Comparison of ENCODE assay signal across 15 cellular contexts in the genomic region with DNA sequence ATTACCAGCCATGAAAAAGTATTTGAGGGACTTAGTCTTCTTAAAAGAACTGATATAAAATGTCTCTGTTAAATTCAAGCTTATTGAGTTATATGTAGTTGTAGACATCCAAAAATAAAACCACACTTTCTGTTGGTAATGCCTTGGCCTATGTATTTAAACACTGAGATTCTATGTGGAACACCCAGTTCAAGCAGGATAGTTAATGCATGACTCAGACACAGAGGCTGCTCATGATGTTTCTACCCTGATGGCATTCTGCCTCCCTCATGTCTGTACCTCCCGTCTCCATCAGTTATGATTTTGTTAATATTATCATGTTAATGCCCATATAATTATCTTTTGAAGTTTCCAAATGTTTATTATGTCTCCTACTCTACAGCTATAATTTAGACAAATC.
DNase-seq lines count a peak whose midpoint lies in the region; ATAC-seq and TF ChIP-seq lines count a peak whose summit lies in the region.
"Had no signal": no experiment of that assay in that cellular context is flagged by ENCODE, and none has a peak within 500 bp of the region (broad histone marks: within the 10 kb centered on the region; RNA-seq: fewer than 3 reads in every experiment).

No MANE protein-coding gene starts in this region.

- H3K36me3 ChIP-seq in GM23248 (ENCODE audit: low read depth) (no peaks in the 10 kb centered on the region), adipocyte (ENCODE audit: control insufficient read depth, insufficient read depth, low read length, severe bottlenecking) (no peaks in the 10 kb centered on the region), upper lobe of left lung (no peaks in the 10 kb centered on the region)
- H3K36me3 ChIP-seq: BLaER1 treated with 17β-estradiol and CSF1 and Interleukin-3, amounts not matched to agents 10 nM and 100 nM; gastrocnemius medialis had no signal

- no peaks in the 10 kb centered on the region for H3K79me2 ChIP-seq in GM23248 (ENCODE audit: insufficient read depth)

- in situ Hi-C loops in GM23248 (cut with MboI), result no loop called here

- H2AFZ ChIP-seq in GM23248, result no peak overlapping the region

- H3F3A ChIP-seq in GM23248 (ENCODE audit: insufficient read depth), result no peaks in the 10 kb centered on the region

- no peak for ATAC-seq in upper lobe of left lung (ENCODE audit: low FRiP score in 2 of 2)
- ATAC-seq: gastrocnemius medialis had no signal

- no peak for TF ChIP-seq POLR2A in upper lobe of left lung (IDR thresholded peaks at IDR 0.05)
- no peak for TF ChIP-seq POLR2A in lower leg skin (IDR thresholded peaks at IDR 0.05)

- no peak overlapping the region for H3K4me3 ChIP-seq in GM23248
- H3K4me3 ChIP-seq in adipocyte (ENCODE audit: low read length), result no peak overlapping the region
- H3K4me3 ChIP-seq in fibroblast of pulmonary artery (replicated peaks; ENCODE audit: low read depth, low read length), result no peak overlapping the region
- no peak overlapping the region for H3K4me3 ChIP-seq in retinal pigment epithelial cell (ENCODE audit: low read length)
- no peak overlapping the region for H3K4me3 ChIP-seq in upper lobe of left lung
- no peak overlapping the region for H3K4me3 ChIP-seq in lower leg skin (ENCODE audit: low read depth, poor library complexity, severe bottlenecking)
- H3K4me3 ChIP-seq: BLaER1 treated with 17β-estradiol and CSF1 and Interleukin-3, amounts not matched to agents 10 nM and 100 nM; gastrocnemius medialis had no signal

- no peaks in the 10 kb centered on the region for H4K20me1 ChIP-seq in GM23248 (ENCODE audit: insufficient read depth)
- H4K20me1 ChIP-seq: BLaER1 treated with 17β-estradiol and CSF1 and Interleukin-3, amounts not matched to agents 10 nM and 100 nM had no signal

- H3K4me2 ChIP-seq in GM23248 (ENCODE audit: unreplicated experiment), result no peak overlapping the region
- H3K4me2 ChIP-seq: BLaER1 treated with 17β-estradiol and CSF1 and Interleukin-3, amounts not matched to agents 10 nM and 100 nM had no signal

- DNase-seq in GM23248, result peak; percentile 53
- DNase-seq in adipocyte (ENCODE audit: low read depth), result peak; percentile 64
- peak; percentile 30 for DNase-seq in fibroblast of pulmonary artery (ENCODE audit: low read depth)
- DNase-seq in retinal pigment epithelial cell (ENCODE audit: low read depth), result peak; percentile 24
- no peak for DNase-seq in NCI-H446 (lab: John Stamatoyannopoulos, UW)
- DNase-seq in caudate nucleus (lab: John Stamatoyannopoulos, UW), result no peak
- no peak for DNase-seq in upper lobe of left lung
- DNase-seq in lower leg skin (ENCODE audit: low spot score in 2 of 2), result no peak
- DNase-seq: activated CD4-positive, alpha-beta T cell treated with anti-CD3 and anti-CD28 coated beads for 4 hours; activated naive CD8-positive, alpha-beta T cell treated with anti-CD3 and anti-CD28 coated beads for 36 hours; gastrocnemius medialis; immature natural killer cell; NCI-H2081; T-helper 9 cell had no signal

- H3K27ac ChIP-seq in GM23248, result no peak overlapping the region
- H3K27ac ChIP-seq in caudate nucleus (ENCODE audit: low read depth, low read length), result no peak overlapping the region
- no peak overlapping the region for H3K27ac ChIP-seq in upper lobe of left lung
- H3K27ac ChIP-seq: BLaER1 treated with 17β-estradiol and CSF1 and Interleukin-3, amounts not matched to agents 10 nM and 100 nM; gastrocnemius medialis had no signal

- no peaks in the 10 kb centered on the region for H3K4me1 ChIP-seq in GM23248 (ENCODE audit: insufficient read depth)
- H3K4me1 ChIP-seq in adipocyte (ENCODE audit: control insufficient read depth, insufficient read depth, low read length), result no peaks in the 10 kb centered on the region
- H3K4me1 ChIP-seq in upper lobe of left lung, result no peaks in the 10 kb centered on the region
- H3K4me1 ChIP-seq: BLaER1 treated with 17β-estradiol and CSF1 and Interleukin-3, amounts not matched to agents 10 nM and 100 nM; gastrocnemius medialis had no signal

- 0% methylated on average over 1 of the region's 1 CpG for WGBS in GM23248 (ENCODE audit: low coverage in 1 of 2, low lambda C conversion rate in 2 of 2, missing lambda C conversion rate in 2 of 2), 2 experiments
- WGBS in upper lobe of left lung, 2 donors, result 70 to 86% methylated on average over 1 of the region's 1 CpG
- 49 to 95% methylated on average over 1 of the region's 1 CpG for WGBS in lower leg skin, 2 donors

- H3K9me3 ChIP-seq in GM23248 (ENCODE audit: low read depth), result no peaks in the 10 kb centered on the region
- no peaks in the 10 kb centered on the region for H3K9me3 ChIP-seq in adipocyte (ENCODE audit: control insufficient read depth, low read length)
- no peaks in the 10 kb centered on the region for H3K9me3 ChIP-seq in upper lobe of left lung
- H3K9me3 ChIP-seq: BLaER1 treated with 17β-estradiol and CSF1 and Interleukin-3, amounts not matched to agents 10 nM and 100 nM; gastrocnemius medialis had no signal

- intact Hi-C loops in lower leg skin (cut with DNase I; ENCODE audit: low total_unique reads), result no loop called here

- TF ChIP-seq CTCF in fibroblast of pulmonary artery (IDR thresholded peaks at IDR 0.05; ENCODE audit: low read length, missing control alignments) (no peak), retinal pigment epithelial cell (conservative IDR thresholded peaks at IDR 0.05; ENCODE audit: low read depth, low read length) (no peak), upper lobe of left lung (IDR thresholded peaks at IDR 0.05) (no peak), lower leg skin (IDR thresholded peaks at IDR 0.05) (no peak)

- H3K9ac ChIP-seq in GM23248, result no peak overlapping the region
- H3K9ac ChIP-seq in adipocyte (ENCODE audit: low read length), result no peak overlapping the region
- H3K9ac ChIP-seq: BLaER1 treated with 17β-estradiol and CSF1 and Interleukin-3, amounts not matched to agents 10 nM and 100 nM had no signal

- no peak for TF ChIP-seq EP300 in upper lobe of left lung (IDR thresholded peaks at IDR 0.05)

- H3K27me3 ChIP-seq in GM23248 (replicated peaks; ENCODE audit: insufficient read depth) (no peaks in the 10 kb centered on the region), adipocyte (replicated peaks; ENCODE audit: control insufficient read depth, insufficient read depth, low read length) (no peaks in the 10 kb centered on the region), upper lobe of left lung (no peaks in the 10 kb centered on the region)
- H3K27me3 ChIP-seq: BLaER1 treated with 17β-estradiol and CSF1 and Interleukin-3, amounts not matched to agents 10 nM and 100 nM; gastrocnemius medialis had no signal

- H3K9me2 ChIP-seq in GM23248 (ENCODE audit: insufficient read depth), result no peaks in the 10 kb centered on the region

Comparison
In these comparisons a context has a peak if more than half of its experiments do, and no peak if none do; other contexts are left out.
1. DNase-seq: peak in GM23248 (single experiment), adipocyte (single experiment), fibroblast of pulmonary artery (single experiment) and retinal pigment epithelial cell (single experiment); none in NCI-H446 (0 of 2), caudate nucleus (0 of 61), upper lobe of left lung (0 of 2) and lower leg skin (0 of 2).